Comparison of ENCODE assay signal across 14 cellular contexts in genomic region chr17:50976951-50977472, GRCh38.
DNase-seq lines count a peak whose midpoint lies in the region; ATAC-seq, FAIRE-seq and TF ChIP-seq lines count a peak whose summit lies in the region.
"Had no signal": no experiment of that assay in that cellular context is flagged by ENCODE, and none has a peak within 500 bp of the region (broad histone marks: within the 10 kb centered on the region; RNA-seq: fewer than 3 reads in every experiment).

No MANE protein-coding gene starts in this region.

- peak overlapping the region in 1 of 2 donors; percentile 82 for H3K4me3 Mint-ChIP-seq in activated T-cell treated with anti-CD3 and anti-CD28 coated beads, Interleukin-2, amount 50 U/mL, for 72 hours
- H3K4me3 Mint-ChIP-seq in astrocyte (ENCODE audit: unreplicated experiment) = no peak overlapping the region
- no peak overlapping the region for H3K4me3 Mint-ChIP-seq in osteocyte (ENCODE audit: unreplicated experiment)
- H3K4me3 Mint-ChIP-seq: neural progenitor cell had no signal

- no peak overlapping the region for H3K27ac ChIP-seq in astrocyte (ENCODE audit: low read depth, low read length)
- peak overlapping the region in 1 of 4 donors; percentile 11 for H3K27ac ChIP-seq in gastroesophageal sphincter
- no peak overlapping the region for H3K27ac ChIP-seq in WERI-Rb-1
- H3K27ac ChIP-seq: neural progenitor cell, vagina had no signal

- H3K27me3 ChIP-seq in astrocyte (ENCODE audit: insufficient read depth, low read length) (no peaks in the 10 kb centered on the region), gastroesophageal sphincter (no peaks in the 10 kb centered on the region), WERI-Rb-1 (ENCODE audit: insufficient read depth, low read depth, severe bottlenecking) (no peaks in the 10 kb centered on the region)
- H3K27me3 ChIP-seq: neural progenitor cell, vagina had no signal

- no peaks in the 10 kb centered on the region for H3K9me3 Mint-ChIP-seq in activated T-cell treated with anti-CD3 and anti-CD28 coated beads, Interleukin-2, amount 50 U/mL, for 72 hours
- no peaks in the 10 kb centered on the region for H3K9me3 Mint-ChIP-seq in astrocyte (ENCODE audit: unreplicated experiment)
- H3K9me3 Mint-ChIP-seq in osteocyte (ENCODE audit: unreplicated experiment) = no peaks in the 10 kb centered on the region
- H3K9me3 Mint-ChIP-seq: neural progenitor cell had no signal

- H3K27me3 Mint-ChIP-seq in activated T-cell treated with anti-CD3 and anti-CD28 coated beads, Interleukin-2, amount 50 U/mL, for 72 hours (ENCODE audit: low read depth) = no peaks in the 10 kb centered on the region
- no peaks in the 10 kb centered on the region for H3K27me3 Mint-ChIP-seq in astrocyte (ENCODE audit: low read depth, unreplicated experiment)
- no peaks in the 10 kb centered on the region for H3K27me3 Mint-ChIP-seq in osteocyte (ENCODE audit: unreplicated experiment)

- TF ChIP-seq POLR2A in gastroesophageal sphincter (IDR thresholded peaks at IDR 0.05) = no peak

- H3K4me3 ChIP-seq in astrocyte (ENCODE audit: insufficient read depth, low read depth, low read length) = no peak overlapping the region
- no peak overlapping the region for H3K4me3 ChIP-seq in gastroesophageal sphincter
- H3K4me3 ChIP-seq in WERI-Rb-1 (ENCODE audit: low read depth, low read length) = no peak overlapping the region
- H3K4me3 ChIP-seq: neural progenitor cell, vagina had no signal

- no peak overlapping the region for H3K4me2 ChIP-seq in astrocyte (ENCODE audit: low read length)
- H3K4me2 ChIP-seq: neural progenitor cell had no signal

- FAIRE-seq in astrocyte (lab: Jason Lieb, UNC) (no peak), HTR-8/SVneo (lab: Jason Lieb, UNC) (no peak)
- FAIRE-seq: GM12892 had no signal

- TF ChIP-seq EP300 in gastroesophageal sphincter (IDR thresholded peaks at IDR 0.05) = no peak

- H3K4me1 Mint-ChIP-seq in activated T-cell treated with anti-CD3 and anti-CD28 coated beads, Interleukin-2, amount 50 U/mL, for 72 hours (ENCODE audit: low read depth) = peaks cover 14% of the 10 kb centered on the region
- peaks cover 9% of the 10 kb centered on the region for H3K4me1 Mint-ChIP-seq in astrocyte (ENCODE audit: low read depth, unreplicated experiment)
- H3K4me1 Mint-ChIP-seq in osteocyte (ENCODE audit: unreplicated experiment) = peaks cover 9% of the 10 kb centered on the region
- H3K4me1 Mint-ChIP-seq: neural progenitor cell had no signal

- H3K4me1 ChIP-seq in astrocyte (ENCODE audit: insufficient read depth, low read length) (no peaks in the 10 kb centered on the region), gastroesophageal sphincter (no peaks in the 10 kb centered on the region)
- H3K4me1 ChIP-seq: neural progenitor cell, vagina had no signal

- H3K9me3 ChIP-seq in astrocyte (ENCODE audit: insufficient read depth, low read depth, low read length) (no peaks in the 10 kb centered on the region), gastroesophageal sphincter (no peaks in the 10 kb centered on the region), WERI-Rb-1 (ENCODE audit: severe bottlenecking) (no peaks in the 10 kb centered on the region)
- H3K9me3 ChIP-seq: vagina had no signal

- peak overlapping the region; percentile 100 for H3K27ac Mint-ChIP-seq in activated T-cell treated with anti-CD3 and anti-CD28 coated beads, Interleukin-2, amount 50 U/mL, for 72 hours
- H3K27ac Mint-ChIP-seq in astrocyte (ENCODE audit: unreplicated experiment) (peak overlapping the region; percentile 51), osteocyte (ENCODE audit: unreplicated experiment) (peak overlapping the region; percentile 90)
- H3K27ac Mint-ChIP-seq: neural progenitor cell had no signal

- WGBS in gastroesophageal sphincter (ENCODE audit: low coverage in 1 of 2), 2 donors = 40 to 48% methylated on average over 2 of the region's 2 CpGs

- H3K9ac ChIP-seq in astrocyte (ENCODE audit: low read length) = peak overlapping the region; percentile 11
- H3K9ac ChIP-seq: neural progenitor cell had no signal

- no peaks in the 10 kb centered on the region for H4K20me1 ChIP-seq in astrocyte (ENCODE audit: insufficient read depth, low read length)

- DNase-seq in activated T-cell treated with anti-CD3 and anti-CD28 coated beads, Interleukin-2, amount 50 U/mL, for 72 hours = no peak
- no peak for DNase-seq in activated T-cell treated with anti-CD3 and anti-CD28 coated beads, Interleukin-2, amount 50 U/mL, for 1 hour
- DNase-seq in MV-4-11 (lab: John Stamatoyannopoulos, UW) (peak; percentile 13), astrocyte (ENCODE audit: low read depth) (no peak), osteocyte (ENCODE audit: extremely low spot score, unreplicated experiment) (no peak), HTR-8/SVneo (ENCODE audit: insufficient read length, low spot score) (no peak), WERI-Rb-1 (no peak)
- DNase-seq: activated CD4-positive, CD25-positive, alpha-beta regulatory T cell treated with anti-CD3 and anti-CD28 coated beads, Interleukin-2, amount 50 U/mL, for 72 hours; NCI-H1694 had no signal

- no peak for ATAC-seq in activated T-cell treated with anti-CD3 and anti-CD28 coated beads, Interleukin-2, amount 50 U/mL, for 72 hours (replicated peaks in 1 of 2)
- ATAC-seq in gastroesophageal sphincter = no peak
- ATAC-seq: HCT116 had no signal

- TF ChIP-seq CTCF in astrocyte (IDR thresholded peaks at IDR 0.05; ENCODE audit: insufficient read depth, low read depth, low read length) (no peak), osteocyte (IDR thresholded peaks at IDR 0.05) (no peak), gastroesophageal sphincter (IDR thresholded peaks at IDR 0.05) (no peak), WERI-Rb-1 (IDR thresholded peaks at IDR 0.05; ENCODE audit: low read depth, low read length) (no peak)

- H3K36me3 Mint-ChIP-seq in activated T-cell treated with anti-CD3 and anti-CD28 coated beads, Interleukin-2, amount 50 U/mL, for 72 hours (ENCODE audit: insufficient read depth in 2 of 2) = peaks cover 12 to 15% of the 10 kb centered on the region in 2 donors
- H3K36me3 Mint-ChIP-seq in astrocyte (ENCODE audit: low read depth, unreplicated experiment) (peaks cover 14% of the 10 kb centered on the region), osteocyte (ENCODE audit: unreplicated experiment) (peaks cover 64% of the 10 kb centered on the region)

- H3K36me3 ChIP-seq in astrocyte (ENCODE audit: insufficient read depth, low read length) (peaks cover 40% of the 10 kb centered on the region), gastroesophageal sphincter (peaks cover 0 to 96% of the 10 kb centered on the region in 2 donors), WERI-Rb-1 (peaks cover 76% of the 10 kb centered on the region)

- no peaks in the 10 kb centered on the region for H3K79me2 ChIP-seq in astrocyte (ENCODE audit: insufficient read depth, low read length)

- no peak overlapping the region for H2AFZ ChIP-seq in astrocyte (ENCODE audit: low read depth, low read length)
- H2AFZ ChIP-seq: neural progenitor cell had no signal
